Comparison of ENCODE assay signal across 20 cellular contexts in the genomic region with DNA sequence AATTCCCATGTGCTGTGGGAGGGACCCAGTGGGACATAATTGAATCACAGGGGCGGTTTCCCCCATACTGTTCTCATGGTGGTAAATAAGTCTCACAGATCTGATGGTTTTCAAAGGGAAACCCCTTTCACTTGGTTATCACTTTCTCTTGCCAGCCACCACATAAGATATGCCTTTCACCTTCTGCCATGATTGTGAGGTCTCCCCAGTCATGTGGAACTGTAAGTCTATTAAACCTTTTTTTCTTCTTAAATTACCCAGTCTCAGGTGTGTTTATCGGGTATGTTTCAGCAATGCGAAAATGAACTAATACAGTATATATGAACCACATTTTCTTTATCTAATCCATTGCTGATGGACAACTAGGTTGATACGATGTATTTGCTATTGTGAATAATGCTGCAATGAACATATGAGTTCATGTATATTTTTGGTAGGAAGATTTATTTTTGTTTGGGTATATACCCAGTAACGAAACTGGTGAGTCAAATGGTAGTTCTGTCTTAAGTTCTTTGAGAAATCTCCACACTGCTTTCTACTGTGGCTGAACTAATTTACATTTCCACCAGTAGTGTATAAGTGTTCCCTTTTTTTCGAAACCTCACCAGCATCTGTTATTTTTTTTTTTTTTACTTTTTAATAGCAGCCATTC.
DNase-seq lines count a peak whose midpoint lies in the region; ATAC-seq, FAIRE-seq and TF ChIP-seq lines count a peak whose summit lies in the region.
"Had no signal": no experiment of that assay in that cellular context is flagged by ENCODE, and none has a peak within 500 bp of the region (broad histone marks: within the 10 kb centered on the region; RNA-seq: fewer than 3 reads in every experiment).

No MANE protein-coding gene starts in this region.

- DNase-seq in NOMO-1 treated with DMSO at 0.1 percent for 48 hours (lab: John Stamatoyannopoulos, UW; ENCODE audit: unreplicated experiment) = peak; percentile 20
- no peak for DNase-seq in NOMO-1 (lab: John Stamatoyannopoulos, UW; ENCODE audit: unreplicated experiment in 2 of 2)
- DNase-seq in EL = no peak
- DNase-seq in esophagus squamous epithelium (lab: John Stamatoyannopoulos, UW) = no peak
- no peak for DNase-seq in activated naive CD4-positive, alpha-beta T cell treated with anti-CD3 and anti-CD28 coated beads, Interleukin-2, amount 10 ng/mL, durations not matched to agents 7 days and 5 days
- no peak for DNase-seq in HTR-8/SVneo (ENCODE audit: insufficient read length, low spot score)
- DNase-seq: 8988T, adrenal gland, COR-L47, GOT3, NCI-H146, NCI-H526, SJCRH30, WERI-Rb-1 had no signal

- H3K27ac Mint-ChIP-seq in activated naive CD4-positive, alpha-beta T cell treated with anti-CD3 and anti-CD28 coated beads, Interleukin-2, amount 10 ng/mL, durations not matched to agents 7 days and 5 days = no peak overlapping the region

- peak; percentile 85 for ATAC-seq in HG02642 (IDR thresholded peaks at IDR 0.05; ENCODE audit: poor library complexity, unreplicated experiment)
- ATAC-seq in HG03280 (IDR thresholded peaks at IDR 0.05; ENCODE audit: unreplicated experiment) = peak; percentile 78

- CTCF ChIA-PET in activated naive CD4-positive, alpha-beta T cell treated with anti-CD3 and anti-CD28 coated beads, Interleukin-2, amount 10 ng/mL, durations not matched to agents 7 days and 5 days (lab: Charles Lee) = no interaction called here

- WGBS in esophagus squamous epithelium, 2 donors = 81 to 85% methylated on average over 6 of the region's 6 CpGs

- no peak for FAIRE-seq in HTR-8/SVneo (lab: Jason Lieb, UNC)

- H3K27me3 Mint-ChIP-seq in activated naive CD4-positive, alpha-beta T cell treated with anti-CD3 and anti-CD28 coated beads, Interleukin-2, amount 10 ng/mL, durations not matched to agents 7 days and 5 days = no peaks in the 10 kb centered on the region

- H3K36me3 ChIP-seq in esophagus squamous epithelium = no peaks in the 10 kb centered on the region
- H3K36me3 ChIP-seq: adrenal gland, neutrophil, SJCRH30, tibial nerve, WERI-Rb-1 had no signal

- no peaks in the 10 kb centered on the region for H3K9me3 ChIP-seq in esophagus squamous epithelium
- H3K9me3 ChIP-seq: adrenal gland, neutrophil, SJCRH30, tibial nerve had no signal

- H3K27me3 ChIP-seq in esophagus squamous epithelium = no peaks in the 10 kb centered on the region
- H3K27me3 ChIP-seq: adrenal gland, neutrophil, SJCRH30, tibial nerve had no signal

- H3K4me1 ChIP-seq in esophagus squamous epithelium = no peaks in the 10 kb centered on the region
- H3K4me1 ChIP-seq: adrenal gland, SJCRH30, tibial nerve had no signal

- H3K36me3 Mint-ChIP-seq in activated naive CD4-positive, alpha-beta T cell treated with anti-CD3 and anti-CD28 coated beads, Interleukin-2, amount 10 ng/mL, durations not matched to agents 7 days and 5 days = no peaks in the 10 kb centered on the region

- H3K27ac ChIP-seq in esophagus squamous epithelium = no peak overlapping the region
- H3K27ac ChIP-seq: adrenal gland, coronary artery, neutrophil, SJCRH30, tibial nerve, WERI-Rb-1 had no signal

- no peak overlapping the region for H3K4me3 ChIP-seq in esophagus squamous epithelium
- H3K4me3 ChIP-seq: adrenal gland, coronary artery, lung, SJCRH30, tibial nerve had no signal

- no peak overlapping the region for H3K4me3 Mint-ChIP-seq in activated naive CD4-positive, alpha-beta T cell treated with anti-CD3 and anti-CD28 coated beads, Interleukin-2, amount 10 ng/mL, durations not matched to agents 7 days and 5 days

- no peak for TF ChIP-seq POLR2A in esophagus squamous epithelium (IDR thresholded peaks at IDR 0.05)

- intact Hi-C loops in esophagus squamous epithelium (cut with DNase I) = no loop called here

- H3K9me3 Mint-ChIP-seq in activated naive CD4-positive, alpha-beta T cell treated with anti-CD3 and anti-CD28 coated beads, Interleukin-2, amount 10 ng/mL, durations not matched to agents 7 days and 5 days = peaks cover 4% of the 10 kb centered on the region

- no peak for TF ChIP-seq CTCF in esophagus squamous epithelium (IDR thresholded peaks at IDR 0.05)

- H3K4me1 Mint-ChIP-seq in activated naive CD4-positive, alpha-beta T cell treated with anti-CD3 and anti-CD28 coated beads, Interleukin-2, amount 10 ng/mL, durations not matched to agents 7 days and 5 days = no peaks in the 10 kb centered on the region
